In the genomic region with DNA sequence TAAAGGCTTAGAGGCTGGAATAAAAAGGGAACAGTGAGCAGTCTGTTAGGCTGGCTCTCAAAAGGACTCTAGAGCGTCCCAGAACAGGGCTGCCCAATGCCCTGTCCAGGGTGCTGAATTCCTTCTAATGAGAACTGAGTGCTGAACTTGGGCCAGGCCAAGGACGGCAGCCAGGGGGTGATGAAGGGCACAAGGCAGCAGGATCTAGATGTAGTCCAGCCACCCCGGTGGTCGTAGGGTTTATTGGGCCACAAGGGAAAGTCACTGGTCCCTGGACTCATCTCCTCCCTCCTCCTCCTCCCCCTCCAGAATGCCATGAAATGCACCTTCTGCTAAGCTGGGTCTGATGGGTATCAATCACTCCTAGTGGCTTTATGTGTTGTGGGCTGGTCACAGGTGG, we compare ENCODE assay signal across 1 cellular context.
TF ChIP-seq lines count a peak whose summit lies in the region.

No MANE protein-coding gene starts in this region.

TF ChIP-seq in A549, 52 proteins besides CTCF, POLR2A, EP300 and RAD21:
- TF ChIP-seq, protein P1, sequence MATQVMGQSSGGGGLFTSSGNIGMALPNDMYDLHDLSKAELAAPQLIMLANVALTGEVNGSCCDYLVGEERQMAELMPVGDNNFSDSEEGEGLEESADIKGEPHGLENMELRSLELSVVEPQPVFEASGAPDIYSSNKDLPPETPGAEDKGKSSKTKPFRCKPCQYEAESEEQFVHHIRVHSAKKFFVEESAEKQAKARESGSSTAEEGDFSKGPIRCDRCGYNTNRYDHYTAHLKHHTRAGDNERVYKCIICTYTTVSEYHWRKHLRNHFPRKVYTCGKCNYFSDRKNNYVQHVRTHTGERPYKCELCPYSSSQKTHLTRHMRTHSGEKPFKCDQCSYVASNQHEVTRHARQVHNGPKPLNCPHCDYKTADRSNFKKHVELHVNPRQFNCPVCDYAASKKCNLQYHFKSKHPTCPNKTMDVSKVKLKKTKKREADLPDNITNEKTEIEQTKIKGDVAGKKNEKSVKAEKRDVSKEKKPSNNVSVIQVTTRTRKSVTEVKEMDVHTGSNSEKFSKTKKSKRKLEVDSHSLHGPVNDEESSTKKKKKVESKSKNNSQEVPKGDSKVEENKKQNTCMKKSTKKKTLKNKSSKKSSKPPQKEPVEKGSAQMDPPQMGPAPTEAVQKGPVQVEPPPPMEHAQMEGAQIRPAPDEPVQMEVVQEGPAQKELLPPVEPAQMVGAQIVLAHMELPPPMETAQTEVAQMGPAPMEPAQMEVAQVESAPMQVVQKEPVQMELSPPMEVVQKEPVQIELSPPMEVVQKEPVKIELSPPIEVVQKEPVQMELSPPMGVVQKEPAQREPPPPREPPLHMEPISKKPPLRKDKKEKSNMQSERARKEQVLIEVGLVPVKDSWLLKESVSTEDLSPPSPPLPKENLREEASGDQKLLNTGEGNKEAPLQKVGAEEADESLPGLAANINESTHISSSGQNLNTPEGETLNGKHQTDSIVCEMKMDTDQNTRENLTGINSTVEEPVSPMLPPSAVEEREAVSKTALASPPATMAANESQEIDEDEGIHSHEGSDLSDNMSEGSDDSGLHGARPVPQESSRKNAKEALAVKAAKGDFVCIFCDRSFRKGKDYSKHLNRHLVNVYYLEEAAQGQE (IDR thresholded peaks at IDR 0.05) = peak; percentile 95
- TF ChIP-seq, protein P2, sequence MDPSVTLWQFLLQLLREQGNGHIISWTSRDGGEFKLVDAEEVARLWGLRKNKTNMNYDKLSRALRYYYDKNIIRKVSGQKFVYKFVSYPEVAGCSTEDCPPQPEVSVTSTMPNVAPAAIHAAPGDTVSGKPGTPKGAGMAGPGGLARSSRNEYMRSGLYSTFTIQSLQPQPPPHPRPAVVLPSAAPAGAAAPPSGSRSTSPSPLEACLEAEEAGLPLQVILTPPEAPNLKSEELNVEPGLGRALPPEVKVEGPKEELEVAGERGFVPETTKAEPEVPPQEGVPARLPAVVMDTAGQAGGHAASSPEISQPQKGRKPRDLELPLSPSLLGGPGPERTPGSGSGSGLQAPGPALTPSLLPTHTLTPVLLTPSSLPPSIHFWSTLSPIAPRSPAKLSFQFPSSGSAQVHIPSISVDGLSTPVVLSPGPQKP (IDR thresholded peaks at IDR 0.05; ENCODE audit: low read depth, low read length) = no peak
- TF ChIP-seq EHMT2 (IDR thresholded peaks at IDR 0.05; ENCODE audit: low read depth) (peak; percentile 91), POLR2AphosphoS2 (conservative IDR thresholded peaks at IDR 0.05; ENCODE audit: low read length) (no peak), MAZ (IDR thresholded peaks at IDR 0.05; ENCODE audit: borderline replicate concordance, low read depth, low read length) (no peak), HEYL (CRISPR knock-in tag; IDR thresholded peaks at IDR 0.05) (no peak)
